ENCODE assay signal across 17 cellular contexts in the genomic region with DNA sequence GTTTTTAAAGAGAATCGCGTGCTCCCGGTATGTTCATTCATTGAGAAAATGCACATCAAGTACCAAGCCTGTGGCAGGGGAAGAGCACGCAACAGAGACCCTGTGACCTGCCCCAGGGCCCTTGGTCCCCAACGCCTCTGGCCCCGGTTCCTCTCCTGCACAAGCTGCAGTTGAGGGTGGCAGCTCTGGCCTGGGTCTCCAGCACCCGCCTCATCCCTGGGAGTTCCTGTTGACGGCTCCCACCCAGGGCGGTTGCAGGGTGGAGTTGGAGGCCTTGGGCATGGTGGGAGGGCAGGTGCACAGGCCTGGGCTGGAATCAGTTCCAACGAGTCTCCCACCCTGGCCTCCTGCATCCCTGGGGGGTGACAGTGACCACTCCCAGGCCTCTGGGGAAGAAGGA. TPM values are rescaled to one million over a fixed set of nuclear protein-coding genes. Genes with fewer than 3 reads are reported as not detected.
DNase-seq lines count a peak whose midpoint lies in the region; ATAC-seq and TF ChIP-seq lines count a peak whose summit lies in the region.
"Had no signal": no experiment of that assay in that cellular context is flagged by ENCODE, and none has a peak within 500 bp of the region (broad histone marks: within the 10 kb centered on the region; RNA-seq: fewer than 3 reads in every experiment).

No MANE protein-coding gene starts in this region.

- H3K4me1 ChIP-seq in HEK293 (ENCODE audit: control insufficient read depth, insufficient read depth, low read length): no peaks in the 10 kb centered on the region
- no peaks in the 10 kb centered on the region for H3K4me1 ChIP-seq in lower lobe of right lung
- H3K4me1 ChIP-seq in upper lobe of right lung: no peaks in the 10 kb centered on the region
- peaks cover 0 to 6% (median 3%) of the 10 kb centered on the region in 4 donors for H3K4me1 ChIP-seq in sigmoid colon
- H3K4me1 ChIP-seq: BE2C, Caco-2 had no signal

- H3K9me3 Mint-ChIP-seq in CD14-positive monocyte: peaks cover 2 to 18% (median 10%) of the 10 kb centered on the region in 7 donors
- peaks cover 0 to 2% (median 2%) of the 10 kb centered on the region in 3 donors for H3K9me3 Mint-ChIP-seq in T-cell

- POLR2A ChIA-PET in HEK293 (lab: Yijun Ruan, JAX): no interaction called here
- POLR2A ChIA-PET in T-cell (lab: Charles Lee): no interaction called here

- peaks cover 38 to 48% (median 47%) of the 10 kb centered on the region in 3 donors for H3K27me3 Mint-ChIP-seq in CD14-positive monocyte (ENCODE audit: low read depth in 3 of 3)
- H3K27me3 Mint-ChIP-seq in T-cell: peaks cover 17 to 37% of the 10 kb centered on the region in 2 donors

- WGBS in sigmoid colon, 2 donors: 82 to 85% methylated on average over 10 of the region's 10 CpGs

- DNase-seq in CD14-positive monocyte (ENCODE audit: low spot score) (peak; percentile 43), lower lobe of right lung (peak; percentile 30), upper lobe of right lung (peak; percentile 61), HPDE6-E6E7 (ENCODE audit: extremely low spot score) (no peak), T-cell (no peak), sigmoid colon (no peak)
- DNase-seq: ACHN; BE2C; C1 segment of cervical spinal cord; Caco-2; CD4-positive, alpha-beta T cell; HCEC 1CT; HFFc6; IMR-90 had no signal

- ATAC-seq in lower lobe of right lung (no peak), upper lobe of right lung (no peak), T-cell (replicated peaks in 1 of 4) (no peak)
- ATAC-seq: GM23338 had no signal

- H3K27ac Mint-ChIP-seq in CD14-positive monocyte: no peak overlapping the region
- no peak overlapping the region for H3K27ac Mint-ChIP-seq in T-cell
- H3K27ac Mint-ChIP-seq: CD4-positive, alpha-beta T cell; GM23338; HFFc6 had no signal

- H3K9me3 ChIP-seq in HEK293 (ENCODE audit: control insufficient read depth, insufficient read depth, low read depth, low read length) (no peaks in the 10 kb centered on the region), lower lobe of right lung (no peaks in the 10 kb centered on the region), upper lobe of right lung (no peaks in the 10 kb centered on the region), sigmoid colon (peaks cover 0 to 2% (median 0%) of the 10 kb centered on the region in 4 donors)
- H3K9me3 ChIP-seq: BE2C had no signal

- no peak for TF ChIP-seq POLR2A in sigmoid colon (IDR thresholded peaks at IDR 0.05)

- no peak overlapping the region for H3K4me3 Mint-ChIP-seq in CD14-positive monocyte
- H3K4me3 Mint-ChIP-seq in T-cell: no peak overlapping the region
- H3K4me3 Mint-ChIP-seq: CD4-positive, alpha-beta T cell; GM23338; HFFc6 had no signal

- TF ChIP-seq EP300 in sigmoid colon (IDR thresholded peaks at IDR 0.05): no peak

- H3K27ac ChIP-seq in HEK293 (ENCODE audit: extremely low read depth, low read depth, low read length): no peak overlapping the region
- no peak overlapping the region for H3K27ac ChIP-seq in lower lobe of right lung
- no peak overlapping the region for H3K27ac ChIP-seq in upper lobe of right lung
- no peak overlapping the region for H3K27ac ChIP-seq in sigmoid colon
- H3K27ac ChIP-seq: HL-60 had no signal

- no peaks in the 10 kb centered on the region for H3K36me3 Mint-ChIP-seq in CD14-positive monocyte
- H3K36me3 Mint-ChIP-seq in T-cell: no peaks in the 10 kb centered on the region

- TF ChIP-seq CTCF in CD14-positive monocyte (IDR thresholded peaks at IDR 0.05) (no peak), HEK293 (tag by site-specific recombination; IDR thresholded peaks at IDR 0.05) (no peak), lower lobe of right lung (IDR thresholded peaks at IDR 0.05) (no peak), upper lobe of right lung (IDR thresholded peaks at IDR 0.05) (no peak), sigmoid colon (IDR thresholded peaks at IDR 0.05) (no peak)

- H3K27me3 ChIP-seq in lower lobe of right lung (ENCODE audit: low read depth): peaks cover 13% of the 10 kb centered on the region
- peaks cover 14% of the 10 kb centered on the region for H3K27me3 ChIP-seq in upper lobe of right lung
- H3K27me3 ChIP-seq in sigmoid colon: peaks cover 8 to 13% (median 13%) of the 10 kb centered on the region in 3 donors

- CTCF ChIA-PET in HEK293 (lab: Yijun Ruan, JAX) (interaction anchor here (5.3 kb wide), 1 partner anchor 92 kb away, joined by 46 read pairs; no protein-coding TSS in a partner anchor), T-cell (lab: Charles Lee) (no interaction called here)

- H3K4me1 Mint-ChIP-seq in CD14-positive monocyte: no peaks in the 10 kb centered on the region
- H3K4me1 Mint-ChIP-seq in T-cell: peaks cover 0 to 4% (median 0%) of the 10 kb centered on the region in 3 donors

- H3K36me3 ChIP-seq in HEK293 (ENCODE audit: control insufficient read depth in 2 of 2, insufficient read depth in 1 of 2, low read length in 2 of 2) (no peaks in the 10 kb centered on the region), lower lobe of right lung (no peaks in the 10 kb centered on the region), upper lobe of right lung (no peaks in the 10 kb centered on the region), sigmoid colon (no peaks in the 10 kb centered on the region)
- H3K36me3 ChIP-seq: BE2C had no signal

- intact Hi-C loops in CD14-positive monocyte (cut with micrococcal nuclease): no loop called here
- intact Hi-C loops in lower lobe of right lung (cut with DNase I): no loop called here
- intact Hi-C loops in upper lobe of right lung (cut with DNase I): no loop called here
- intact Hi-C loops in sigmoid colon (cut with DNase I): no loop called here

- H3K4me3 ChIP-seq in HEK293 (ENCODE audit: low read depth, low read length): no peak overlapping the region
- H3K4me3 ChIP-seq in lower lobe of right lung: no peak overlapping the region
- H3K4me3 ChIP-seq in upper lobe of right lung: no peak overlapping the region
- H3K4me3 ChIP-seq in sigmoid colon: no peak overlapping the region
- H3K4me3 ChIP-seq: GM23338 had no signal

TF ChIP-seq in HEK293, 187 proteins besides CTCF, POLR2A, EP300 and RAD21:
- TF ChIP-seq KLF1 (tag by site-specific recombination; IDR thresholded peaks at IDR 0.05) (peak; percentile 86), ZBTB1 (tag by site-specific recombination; IDR thresholded peaks at IDR 0.05) (no peak)
- TF ChIP-seq, protein P1, sequence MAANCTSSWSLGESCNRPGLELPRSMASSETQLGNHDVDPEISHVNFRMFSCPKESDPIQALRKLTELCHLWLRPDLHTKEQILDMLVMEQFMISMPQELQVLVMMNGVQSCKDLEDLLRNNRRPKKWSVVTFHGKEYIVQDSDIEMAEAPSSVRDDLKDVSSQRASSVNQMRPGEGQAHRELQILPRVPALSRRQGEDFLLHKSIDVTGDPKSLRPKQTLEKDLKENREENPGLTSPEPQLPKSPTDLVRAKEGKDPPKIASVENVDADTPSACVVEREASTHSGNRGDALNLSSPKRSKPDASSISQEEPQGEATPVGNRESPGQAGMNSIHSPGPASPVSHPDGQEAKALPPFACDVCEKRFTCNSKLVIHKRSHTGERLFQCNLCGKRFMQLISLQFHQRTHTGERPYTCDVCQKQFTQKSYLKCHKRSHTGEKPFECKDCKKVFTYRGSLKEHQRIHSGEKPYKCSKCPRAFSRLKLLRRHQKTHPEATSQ (tag by site-specific recombination; IDR thresholded peaks at IDR 0.05): no peak
- TF ChIP-seq, protein P2, sequence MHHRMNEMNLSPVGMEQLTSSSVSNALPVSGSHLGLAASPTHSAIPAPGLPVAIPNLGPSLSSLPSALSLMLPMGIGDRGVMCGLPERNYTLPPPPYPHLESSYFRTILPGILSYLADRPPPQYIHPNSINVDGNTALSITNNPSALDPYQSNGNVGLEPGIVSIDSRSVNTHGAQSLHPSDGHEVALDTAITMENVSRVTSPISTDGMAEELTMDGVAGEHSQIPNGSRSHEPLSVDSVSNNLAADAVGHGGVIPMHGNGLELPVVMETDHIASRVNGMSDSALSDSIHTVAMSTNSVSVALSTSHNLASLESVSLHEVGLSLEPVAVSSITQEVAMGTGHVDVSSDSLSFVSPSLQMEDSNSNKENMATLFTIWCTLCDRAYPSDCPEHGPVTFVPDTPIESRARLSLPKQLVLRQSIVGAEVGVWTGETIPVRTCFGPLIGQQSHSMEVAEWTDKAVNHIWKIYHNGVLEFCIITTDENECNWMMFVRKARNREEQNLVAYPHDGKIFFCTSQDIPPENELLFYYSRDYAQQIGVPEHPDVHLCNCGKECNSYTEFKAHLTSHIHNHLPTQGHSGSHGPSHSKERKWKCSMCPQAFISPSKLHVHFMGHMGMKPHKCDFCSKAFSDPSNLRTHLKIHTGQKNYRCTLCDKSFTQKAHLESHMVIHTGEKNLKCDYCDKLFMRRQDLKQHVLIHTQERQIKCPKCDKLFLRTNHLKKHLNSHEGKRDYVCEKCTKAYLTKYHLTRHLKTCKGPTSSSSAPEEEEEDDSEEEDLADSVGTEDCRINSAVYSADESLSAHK (tag by site-specific recombination; IDR thresholded peaks at IDR 0.05): no peak

RNA-seq across cellular contexts. Expression of gene NECAB2, which starts 5.0 kb away (rescaled TPM):
- polyA plus RNA-seq in CD14-positive monocyte: 1 to 10 TPM in 1 of 2 donors, under 1 TPM in 1; 0.33 to 1.4 TPM
- 0.44 TPM for total RNA-seq in lower lobe of right lung
- not detected for total RNA-seq in upper lobe of right lung
- not detected for total RNA-seq in T-cell
- 1 to 10 TPM in 2 of 4 donors, not detected in 2; 1.8 to 3.1 TPM for total RNA-seq in sigmoid colon
- polyA plus RNA-seq in sigmoid colon: under 1 TPM in 1 of 3 donors, not detected in 2; 0.34 TPM
- total RNA-seq: CD4-positive, alpha-beta T cell; IMR-90 had no signal

RNA-seq across cellular contexts. Expression of gene OSGIN1, which starts 20.0 kb away (rescaled TPM):
- polyA plus RNA-seq in CD14-positive monocyte (1 to 10 TPM; 1.8 to 4.0 TPM), sigmoid colon (1 to 10 TPM; 6.6 to 9.9 (median 8.1) TPM)
- total RNA-seq in lower lobe of right lung (9.8 TPM), upper lobe of right lung (19.0 TPM), T-cell (1 to 10 TPM in 3 of 5 donors, under 1 TPM in 2; 0.41 to 2.8 (median 1.1) TPM), sigmoid colon (1 to 10 TPM; 3.6 to 5.4 (median 4.3) TPM)

Comparison
In these comparisons a context has a peak if more than half of its experiments do, and no peak if none do; other contexts are left out.
1. DNase-seq: peak in CD14-positive monocyte (single experiment), lower lobe of right lung (single experiment) and upper lobe of right lung (single experiment); none in HPDE6-E6E7 (single experiment), T-cell (0 of 34) and sigmoid colon (single experiment).